In the genomic region with DNA sequence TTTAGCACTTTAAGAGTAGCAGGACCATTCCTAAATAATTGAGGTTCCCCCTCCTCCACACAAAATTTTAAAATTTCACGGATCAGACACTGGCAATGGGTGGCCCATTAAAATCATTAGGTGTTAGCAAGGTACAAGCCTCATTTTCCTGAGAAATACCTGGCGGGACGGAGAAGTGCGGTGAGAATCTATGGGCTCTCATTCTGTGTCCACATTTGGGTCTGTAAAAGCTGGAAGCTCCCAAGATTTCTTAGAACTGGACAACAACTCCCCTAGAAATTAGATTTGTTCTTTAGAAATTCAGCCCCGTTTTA, we compare ENCODE assay signal across 1 cellular context.
TF ChIP-seq lines count a peak whose summit lies in the region.

No MANE protein-coding gene starts in this region.

TF ChIP-seq in GM23338, 12 proteins besides CTCF, POLR2A, EP300 and RAD21 (continued from another document):
- TF ChIP-seq, protein P1, sequence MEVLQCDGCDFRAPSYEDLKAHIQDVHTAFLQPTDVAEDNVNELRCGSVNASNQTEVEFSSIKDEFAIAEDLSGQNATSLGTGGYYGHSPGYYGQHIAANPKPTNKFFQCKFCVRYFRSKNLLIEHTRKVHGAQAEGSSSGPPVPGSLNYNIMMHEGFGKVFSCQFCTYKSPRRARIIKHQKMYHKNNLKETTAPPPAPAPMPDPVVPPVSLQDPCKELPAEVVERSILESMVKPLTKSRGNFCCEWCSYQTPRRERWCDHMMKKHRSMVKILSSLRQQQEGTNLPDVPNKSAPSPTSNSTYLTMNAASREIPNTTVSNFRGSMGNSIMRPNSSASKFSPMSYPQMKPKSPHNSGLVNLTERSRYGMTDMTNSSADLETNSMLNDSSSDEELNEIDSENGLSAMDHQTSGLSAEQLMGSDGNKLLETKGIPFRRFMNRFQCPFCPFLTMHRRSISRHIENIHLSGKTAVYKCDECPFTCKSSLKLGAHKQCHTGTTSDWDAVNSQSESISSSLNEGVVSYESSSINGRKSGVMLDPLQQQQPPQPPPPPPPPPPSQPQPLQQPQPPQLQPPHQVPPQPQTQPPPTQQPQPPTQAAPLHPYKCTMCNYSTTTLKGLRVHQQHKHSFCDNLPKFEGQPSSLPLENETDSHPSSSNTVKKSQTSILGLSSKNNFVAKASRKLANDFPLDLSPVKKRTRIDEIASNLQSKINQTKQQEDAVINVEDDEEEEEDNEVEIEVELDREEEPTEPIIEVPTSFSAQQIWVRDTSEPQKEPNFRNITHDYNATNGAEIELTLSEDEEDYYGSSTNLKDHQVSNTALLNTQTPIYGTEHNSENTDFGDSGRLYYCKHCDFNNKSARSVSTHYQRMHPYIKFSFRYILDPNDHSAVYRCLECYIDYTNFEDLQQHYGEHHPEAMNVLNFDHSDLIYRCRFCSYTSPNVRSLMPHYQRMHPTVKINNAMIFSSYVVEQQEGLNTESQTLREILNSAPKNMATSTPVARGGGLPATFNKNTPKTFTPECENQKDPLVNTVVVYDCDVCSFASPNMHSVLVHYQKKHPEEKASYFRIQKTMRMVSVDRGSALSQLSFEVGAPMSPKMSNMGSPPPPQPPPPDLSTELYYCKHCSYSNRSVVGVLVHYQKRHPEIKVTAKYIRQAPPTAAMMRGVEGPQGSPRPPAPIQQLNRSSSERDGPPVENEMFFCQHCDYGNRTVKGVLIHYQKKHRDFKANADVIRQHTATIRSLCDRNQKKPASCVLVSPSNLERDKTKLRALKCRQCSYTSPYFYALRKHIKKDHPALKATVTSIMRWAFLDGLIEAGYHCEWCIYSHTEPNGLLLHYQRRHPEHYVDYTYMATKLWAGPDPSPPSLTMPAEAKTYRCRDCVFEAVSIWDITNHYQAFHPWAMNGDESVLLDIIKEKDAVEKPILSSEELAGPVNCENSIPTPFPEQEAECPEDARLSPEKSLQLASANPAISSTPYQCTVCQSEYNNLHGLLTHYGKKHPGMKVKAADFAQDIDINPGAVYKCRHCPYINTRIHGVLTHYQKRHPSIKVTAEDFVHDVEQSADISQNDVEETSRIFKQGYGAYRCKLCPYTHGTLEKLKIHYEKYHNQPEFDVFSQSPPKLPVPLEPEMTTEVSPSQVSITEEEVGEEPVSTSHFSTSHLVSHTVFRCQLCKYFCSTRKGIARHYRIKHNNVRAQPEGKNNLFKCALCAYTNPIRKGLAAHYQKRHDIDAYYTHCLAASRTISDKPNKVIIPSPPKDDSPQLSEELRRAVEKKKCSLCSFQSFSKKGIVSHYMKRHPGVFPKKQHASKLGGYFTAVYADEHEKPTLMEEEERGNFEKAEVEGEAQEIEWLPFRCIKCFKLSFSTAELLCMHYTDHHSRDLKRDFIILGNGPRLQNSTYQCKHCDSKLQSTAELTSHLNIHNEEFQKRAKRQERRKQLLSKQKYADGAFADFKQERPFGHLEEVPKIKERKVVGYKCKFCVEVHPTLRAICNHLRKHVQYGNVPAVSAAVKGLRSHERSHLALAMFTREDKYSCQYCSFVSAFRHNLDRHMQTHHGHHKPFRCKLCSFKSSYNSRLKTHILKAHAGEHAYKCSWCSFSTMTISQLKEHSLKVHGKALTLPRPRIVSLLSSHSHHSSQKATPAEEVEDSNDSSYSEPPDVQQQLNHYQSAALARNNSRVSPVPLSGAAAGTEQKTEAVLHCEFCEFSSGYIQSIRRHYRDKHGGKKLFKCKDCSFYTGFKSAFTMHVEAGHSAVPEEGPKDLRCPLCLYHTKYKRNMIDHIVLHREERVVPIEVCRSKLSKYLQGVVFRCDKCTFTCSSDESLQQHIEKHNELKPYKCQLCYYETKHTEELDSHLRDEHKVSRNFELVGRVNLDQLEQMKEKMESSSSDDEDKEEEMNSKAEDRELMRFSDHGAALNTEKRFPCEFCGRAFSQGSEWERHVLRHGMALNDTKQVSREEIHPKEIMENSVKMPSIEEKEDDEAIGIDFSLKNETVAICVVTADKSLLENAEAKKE (CRISPR knock-in tag; IDR thresholded peaks at IDR 0.05), result no peak
- TF ChIP-seq CREB1 (CRISPR knock-in tag; IDR thresholded peaks at IDR 0.05; ENCODE audit: low read depth), result no peak
- peak; percentile 88 for TF ChIP-seq EZH2 (IDR thresholded peaks at IDR 0.05; ENCODE audit: low read depth, unreplicated experiment)
- no peak for TF ChIP-seq POLR2AphosphoS5 (IDR thresholded peaks at IDR 0.05; ENCODE audit: low read depth)
- no peak for TF ChIP-seq ZNF331 (CRISPR knock-in tag; IDR thresholded peaks at IDR 0.05; ENCODE audit: low read depth)
- peak; percentile 1 for TF ChIP-seq EZH2phosphoT487 (IDR thresholded peaks at IDR 0.05; ENCODE audit: unreplicated experiment)
- TF ChIP-seq, protein P2, sequence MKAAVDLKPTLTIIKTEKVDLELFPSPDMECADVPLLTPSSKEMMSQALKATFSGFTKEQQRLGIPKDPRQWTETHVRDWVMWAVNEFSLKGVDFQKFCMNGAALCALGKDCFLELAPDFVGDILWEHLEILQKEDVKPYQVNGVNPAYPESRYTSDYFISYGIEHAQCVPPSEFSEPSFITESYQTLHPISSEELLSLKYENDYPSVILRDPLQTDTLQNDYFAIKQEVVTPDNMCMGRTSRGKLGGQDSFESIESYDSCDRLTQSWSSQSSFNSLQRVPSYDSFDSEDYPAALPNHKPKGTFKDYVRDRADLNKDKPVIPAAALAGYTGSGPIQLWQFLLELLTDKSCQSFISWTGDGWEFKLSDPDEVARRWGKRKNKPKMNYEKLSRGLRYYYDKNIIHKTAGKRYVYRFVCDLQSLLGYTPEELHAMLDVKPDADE (IDR thresholded peaks at IDR 0.05), result no peak
- TF ChIP-seq, protein P3, sequence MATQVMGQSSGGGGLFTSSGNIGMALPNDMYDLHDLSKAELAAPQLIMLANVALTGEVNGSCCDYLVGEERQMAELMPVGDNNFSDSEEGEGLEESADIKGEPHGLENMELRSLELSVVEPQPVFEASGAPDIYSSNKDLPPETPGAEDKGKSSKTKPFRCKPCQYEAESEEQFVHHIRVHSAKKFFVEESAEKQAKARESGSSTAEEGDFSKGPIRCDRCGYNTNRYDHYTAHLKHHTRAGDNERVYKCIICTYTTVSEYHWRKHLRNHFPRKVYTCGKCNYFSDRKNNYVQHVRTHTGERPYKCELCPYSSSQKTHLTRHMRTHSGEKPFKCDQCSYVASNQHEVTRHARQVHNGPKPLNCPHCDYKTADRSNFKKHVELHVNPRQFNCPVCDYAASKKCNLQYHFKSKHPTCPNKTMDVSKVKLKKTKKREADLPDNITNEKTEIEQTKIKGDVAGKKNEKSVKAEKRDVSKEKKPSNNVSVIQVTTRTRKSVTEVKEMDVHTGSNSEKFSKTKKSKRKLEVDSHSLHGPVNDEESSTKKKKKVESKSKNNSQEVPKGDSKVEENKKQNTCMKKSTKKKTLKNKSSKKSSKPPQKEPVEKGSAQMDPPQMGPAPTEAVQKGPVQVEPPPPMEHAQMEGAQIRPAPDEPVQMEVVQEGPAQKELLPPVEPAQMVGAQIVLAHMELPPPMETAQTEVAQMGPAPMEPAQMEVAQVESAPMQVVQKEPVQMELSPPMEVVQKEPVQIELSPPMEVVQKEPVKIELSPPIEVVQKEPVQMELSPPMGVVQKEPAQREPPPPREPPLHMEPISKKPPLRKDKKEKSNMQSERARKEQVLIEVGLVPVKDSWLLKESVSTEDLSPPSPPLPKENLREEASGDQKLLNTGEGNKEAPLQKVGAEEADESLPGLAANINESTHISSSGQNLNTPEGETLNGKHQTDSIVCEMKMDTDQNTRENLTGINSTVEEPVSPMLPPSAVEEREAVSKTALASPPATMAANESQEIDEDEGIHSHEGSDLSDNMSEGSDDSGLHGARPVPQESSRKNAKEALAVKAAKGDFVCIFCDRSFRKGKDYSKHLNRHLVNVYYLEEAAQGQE (IDR thresholded peaks at IDR 0.05; ENCODE audit: unreplicated experiment), result no peak
- no peak for TF ChIP-seq STAT1 (IDR thresholded peaks at IDR 0.05; ENCODE audit: unreplicated experiment)
